Comparison of ENCODE assay signal across 8 cellular contexts in genomic region chr12:38907171-38907923, GRCh38. TPM values are rescaled to one million over a fixed set of nuclear protein-coding genes. Genes with fewer than 3 reads are reported as not detected.
DNase-seq lines count a peak whose midpoint lies in the region; ATAC-seq and TF ChIP-seq lines count a peak whose summit lies in the region.

No MANE protein-coding gene starts in this region.

- H3K36me3 Mint-ChIP-seq in T-helper 1 cell treated with Interleukin-12 subunit alpha and Interleukin-12 subunit beta and Interleukin-4 antibody, amounts not matched to agents 30 μg/mL and 1 μg/mL, for 36 hours (ENCODE audit: low read depth), result peaks cover 2% of the 10 kb centered on the region
- peaks cover 0 to 9% of the 10 kb centered on the region in 2 donors for H3K36me3 Mint-ChIP-seq in activated naive CD4-positive, alpha-beta T cell treated with anti-CD3 and anti-CD28 coated beads, Interleukin-2, amount 50 U/mL, for 72 hours
- no peaks in the 10 kb centered on the region for H3K36me3 Mint-ChIP-seq in immature natural killer cell

- peak overlapping the region; percentile 92 for H3K4me3 Mint-ChIP-seq in T-helper 1 cell treated with Interleukin-12 subunit alpha and Interleukin-12 subunit beta and Interleukin-4 antibody, amounts not matched to agents 30 μg/mL and 1 μg/mL, for 36 hours
- H3K4me3 Mint-ChIP-seq in immature natural killer cell, result peak overlapping the region; percentile 91 to 96 (median 95)

- WGBS in stomach, 5 donors, result 69 to 73% (median 71%) methylated on average over 6 of the region's 6 CpGs

- H3K4me1 Mint-ChIP-seq in T-helper 1 cell treated with Interleukin-12 subunit alpha and Interleukin-12 subunit beta and Interleukin-4 antibody, amounts not matched to agents 30 μg/mL and 1 μg/mL, for 36 hours (ENCODE audit: low read depth), result peaks cover 25% of the 10 kb centered on the region
- H3K4me1 Mint-ChIP-seq in immature natural killer cell, result peaks cover 28 to 38% of the 10 kb centered on the region in 2 donors

- H3K27ac Mint-ChIP-seq in T-helper 1 cell treated with Interleukin-12 subunit alpha and Interleukin-12 subunit beta and Interleukin-4 antibody, amounts not matched to agents 30 μg/mL and 1 μg/mL, for 36 hours, result peak overlapping the region; percentile 64
- H3K27ac Mint-ChIP-seq in activated naive CD4-positive, alpha-beta T cell treated with anti-CD3 and anti-CD28 coated beads, Interleukin-2, amount 50 U/mL, for 72 hours, result peak overlapping the region; percentile 2 to 89
- H3K27ac Mint-ChIP-seq in immature natural killer cell, result peak overlapping the region in 3 of 6 donors; percentile 6 to 61 (median 42)

- TF ChIP-seq POLR2A in stomach (IDR thresholded peaks at IDR 0.05), result no peak
- TF ChIP-seq POLR2A in GM18505 (IDR thresholded peaks at IDR 0.05; ENCODE audit: borderline replicate concordance, extremely low read depth, insufficient read depth, insufficient read length), result no peak

- no peak for TF ChIP-seq CTCF in stomach (IDR thresholded peaks at IDR 0.05)

- intact Hi-C loops in stomach (cut with DNase I; ENCODE audit: low total_unique reads), result no loop called here

- peaks cover 0 to 16% (median 4%) of the 10 kb centered on the region in 3 donors for H3K27me3 ChIP-seq in stomach

- DNase-seq in T-helper 1 cell (no peak), immature natural killer cell (no peak), stomach (no peak)
- DNase-seq in activated naive CD4-positive, alpha-beta T cell treated with anti-CD3 and anti-CD28 coated beads, Interleukin-2, amount 50 U/mL, for 72 hours (ENCODE audit: low spot score in 2 of 2), result no peak
- DNase-seq in stimulated activated naive CD4-positive, alpha-beta T cell (lab: John Stamatoyannopoulos, UW), result no peak

- no peaks in the 10 kb centered on the region for H3K9me3 Mint-ChIP-seq in T-helper 1 cell treated with Interleukin-12 subunit alpha and Interleukin-12 subunit beta and Interleukin-4 antibody, amounts not matched to agents 30 μg/mL and 1 μg/mL, for 36 hours
- H3K9me3 Mint-ChIP-seq in activated naive CD4-positive, alpha-beta T cell treated with anti-CD3 and anti-CD28 coated beads, Interleukin-2, amount 50 U/mL, for 72 hours, result no peaks in the 10 kb centered on the region
- no peaks in the 10 kb centered on the region for H3K9me3 Mint-ChIP-seq in immature natural killer cell

- peak in 1 of 2 donors; percentile 7 for ATAC-seq in activated naive CD4-positive, alpha-beta T cell treated with anti-CD3 and anti-CD28 coated beads, Interleukin-2, amount 50 U/mL, for 72 hours
- ATAC-seq in GM21737 (IDR thresholded peaks at IDR 0.05; ENCODE audit: unreplicated experiment) (no peak), GM18505 (IDR thresholded peaks at IDR 0.05; ENCODE audit: unreplicated experiment) (no peak)

- TF ChIP-seq EP300 in stomach (IDR thresholded peaks at IDR 0.05), result no peak

- peaks cover 28% of the 10 kb centered on the region for H3K27me3 Mint-ChIP-seq in T-helper 1 cell treated with Interleukin-12 subunit alpha and Interleukin-12 subunit beta and Interleukin-4 antibody, amounts not matched to agents 30 μg/mL and 1 μg/mL, for 36 hours (ENCODE audit: low read depth)
- H3K27me3 Mint-ChIP-seq in immature natural killer cell (ENCODE audit: low read depth in 3 of 3), result peaks cover under 1 to 8% (median 3%) of the 10 kb centered on the region in 3 donors

- H3K27ac ChIP-seq in stomach, result peak overlapping the region in 4 of 5 donors; percentile 85 to 93 (median 92)

- peaks cover 0 to 40% (median 26%) of the 10 kb centered on the region in 4 donors for H3K4me1 ChIP-seq in stomach

- H3K36me3 ChIP-seq in stomach, result no peaks in the 10 kb centered on the region

- no peaks in the 10 kb centered on the region for H3K9me3 ChIP-seq in stomach

- peak overlapping the region; percentile 58 to 63 (median 61) for H3K4me3 ChIP-seq in stomach

RNA-seq across cellular contexts. Expression of gene CPNE8, which starts 2.0 kb away (rescaled TPM):
- total RNA-seq in activated naive CD4-positive, alpha-beta T cell treated with anti-CD3 and anti-CD28 coated beads, Interleukin-2, amount 50 U/mL, for 72 hours, result 1 to 10 TPM; 6.1 to 7.2 TPM
- polyA plus RNA-seq in immature natural killer cell (1 to 10 TPM in 2 of 3 donors, under 1 TPM in 1; 0.76 to 5.2 (median 3.1) TPM), stomach (1 to 10 TPM; 3.4 to 4.9 (median 3.8) TPM)
- 10 to 100 TPM in 3 of 5 donors, 1 to 10 TPM in 2; 2.3 to 36.5 (median 14.7) TPM for total RNA-seq in stomach
